19 cellular contexts compared by ENCODE assay signal in genomic region chr10:86077271-86077670, GRCh38.
"Had no signal": no experiment of that assay in that cellular context is flagged by ENCODE, and none has a peak within 500 bp of the region (broad histone marks: within the 10 kb centered on the region; RNA-seq: fewer than 3 reads in every experiment).

No MANE protein-coding gene starts in this region.

- H3K27me3 ChIP-seq: brain microvascular endothelial cell had no signal

- DNase-seq: activated CD4-positive, alpha-beta T cell treated with anti-CD3 and anti-CD28 coated beads for 1 hour; activated CD4-positive, alpha-beta T cell treated with anti-CD3 and anti-CD28 coated beads for 4 hours; activated CD4-positive, alpha-beta T cell treated with anti-CD3 and anti-CD28 coated beads, Interleukin-2, amount 10 ng/mL, durations not matched to agents 7 days and 5 days; activated CD4-positive, alpha-beta T cell treated with anti-CD3 and anti-CD28 coated beads, Interleukin-2, amount 50 U/mL, for 4 hours; activated gamma-delta T cell; activated naive CD4-positive, alpha-beta T cell; activated naive CD4-positive, alpha-beta T cell treated with anti-CD3 and anti-CD28 coated beads, Interleukin-2, amount 10 ng/mL, durations not matched to agents 7 days and 5 days; activated T-cell treated with anti-CD3 and anti-CD28 coated beads, Interleukin-2, amount 50 U/mL, for 1 hour; activated T-cell treated with anti-CD3 and anti-CD28 coated beads, Interleukin-2, amount 50 U/mL, for 72 hours; amniotic stem cell; brain microvascular endothelial cell; effector CD8-positive, alpha-beta T cell; foreskin fibroblast; T-helper 2 cell had no signal

- H3K27me3 Mint-ChIP-seq: activated CD4-positive, alpha-beta T cell treated with anti-CD3 and anti-CD28 coated beads, Interleukin-2, amount 10 ng/mL, durations not matched to agents 7 days and 5 days; activated naive CD4-positive, alpha-beta T cell treated with anti-CD3 and anti-CD28 coated beads, Interleukin-2, amount 10 ng/mL, durations not matched to agents 7 days and 5 days had no signal

- H3K9me3 Mint-ChIP-seq: activated CD4-positive, alpha-beta memory T cell treated with anti-CD3 and anti-CD28 coated beads, Interleukin-2, amount 10 ng/mL, durations not matched to agents 7 days and 5 days; activated CD4-positive, alpha-beta T cell treated with anti-CD3 and anti-CD28 coated beads, Interleukin-2, amount 10 ng/mL, durations not matched to agents 7 days and 5 days; activated naive CD4-positive, alpha-beta T cell treated with anti-CD3 and anti-CD28 coated beads, Interleukin-2, amount 10 ng/mL, durations not matched to agents 7 days and 5 days had no signal

- H3K27ac ChIP-seq: brain microvascular endothelial cell, VCaP had no signal

- H3K27ac Mint-ChIP-seq: activated CD4-positive, alpha-beta memory T cell treated with anti-CD3 and anti-CD28 coated beads, Interleukin-2, amount 10 ng/mL, durations not matched to agents 7 days and 5 days; activated CD4-positive, alpha-beta T cell treated with anti-CD3 and anti-CD28 coated beads, Interleukin-2, amount 10 ng/mL, durations not matched to agents 7 days and 5 days; activated naive CD4-positive, alpha-beta T cell treated with anti-CD3 and anti-CD28 coated beads, Interleukin-2, amount 10 ng/mL, durations not matched to agents 7 days and 5 days; activated naive CD8-positive, alpha-beta T cell; activated T-cell treated with anti-CD3 and anti-CD28 coated beads, Interleukin-2, amount 50 U/mL, for 72 hours; WTC11 had no signal

- H3K4me1 Mint-ChIP-seq: activated CD4-positive, alpha-beta T cell treated with anti-CD3 and anti-CD28 coated beads, Interleukin-2, amount 10 ng/mL, durations not matched to agents 7 days and 5 days; activated naive CD4-positive, alpha-beta T cell treated with anti-CD3 and anti-CD28 coated beads, Interleukin-2, amount 10 ng/mL, durations not matched to agents 7 days and 5 days had no signal

- H3K36me3 ChIP-seq: brain microvascular endothelial cell had no signal

- ATAC-seq: activated T-cell treated with anti-CD3 and anti-CD28 coated beads, Interleukin-2, amount 50 U/mL, for 72 hours; esophagus mucosa; WTC11 had no signal

- H3K4me3 Mint-ChIP-seq: activated CD4-positive, alpha-beta memory T cell treated with anti-CD3 and anti-CD28 coated beads, Interleukin-2, amount 10 ng/mL, durations not matched to agents 7 days and 5 days; activated CD4-positive, alpha-beta T cell treated with anti-CD3 and anti-CD28 coated beads, Interleukin-2, amount 10 ng/mL, durations not matched to agents 7 days and 5 days; activated naive CD4-positive, alpha-beta T cell treated with anti-CD3 and anti-CD28 coated beads, Interleukin-2, amount 10 ng/mL, durations not matched to agents 7 days and 5 days; activated naive CD8-positive, alpha-beta T cell; activated T-cell treated with anti-CD3 and anti-CD28 coated beads, Interleukin-2, amount 50 U/mL, for 72 hours; WTC11 had no signal

- H3K36me3 Mint-ChIP-seq: activated naive CD4-positive, alpha-beta T cell treated with anti-CD3 and anti-CD28 coated beads, Interleukin-2, amount 10 ng/mL, durations not matched to agents 7 days and 5 days; activated naive CD8-positive, alpha-beta T cell; WTC11 had no signal
